Comparison of ENCODE assay signal across 16 cellular contexts in genomic region chr19:2528543-2529173, GRCh38. TPM values are rescaled to one million over a fixed set of nuclear protein-coding genes. Genes with fewer than 3 reads are reported as not detected.
DNase-seq lines count a peak whose midpoint lies in the region; ATAC-seq and TF ChIP-seq lines count a peak whose summit lies in the region.
"Had no signal": no experiment of that assay in that cellular context is flagged by ENCODE, and none has a peak within 500 bp of the region (broad histone marks: within the 10 kb centered on the region; RNA-seq: fewer than 3 reads in every experiment).

No MANE protein-coding gene starts in this region.

- CTCF ChIA-PET in Caco-2 (lab: Charles Lee), result interaction anchor here (0.9 to 2.0 kb wide), 3 partner anchors 12 to 83 kb away, joined by 3 to 8 read pairs (median 3); no protein-coding TSS in a partner anchor

- H3K4me3 ChIP-seq in Caco-2 (ENCODE audit: low read depth, low read length) (no peak overlapping the region), fibroblast of lung (replicated peaks in 1 of 4; ENCODE audit: control extremely low read depth in 1 of 4, insufficient read depth in 1 of 4, low read depth in 3 of 4, low read length in 4 of 4) (no peak overlapping the region)
- H3K4me3 ChIP-seq: dorsolateral prefrontal cortex, SJCRH30 had no signal

- H3K9me3 ChIP-seq in Caco-2, result no peaks in the 10 kb centered on the region; the same call in 1 of the 2 replicates
- H3K9me3 ChIP-seq in fibroblast of lung (ENCODE audit: control insufficient read depth, insufficient read depth, low read depth, low read length), result no peaks in the 10 kb centered on the region

- H3K27ac ChIP-seq in fibroblast of lung (ENCODE audit: insufficient read depth, low read length), result peak overlapping the region; percentile 67
- H3K27ac ChIP-seq: HL-60, SJCRH30 had no signal

- TF ChIP-seq CTCF in Caco-2 (IDR thresholded peaks at IDR 0.05; ENCODE audit: insufficient read depth in 1 of 2, low read depth in 1 of 2, low read length in 1 of 2, severe bottlenecking in 1 of 2, unreplicated experiment in 1 of 2) (no peak), fibroblast of lung (conservative IDR thresholded peaks at IDR 0.05 in 1 of 2, IDR thresholded peaks at IDR 0.05 in 1 of 2; ENCODE audit: low read depth in 1 of 2, low read length in 2 of 2) (no peak)

- H3K4me1 ChIP-seq in Caco-2, result peaks cover 48% of the 10 kb centered on the region
- peaks cover 26% of the 10 kb centered on the region for H3K4me1 ChIP-seq in fibroblast of lung (ENCODE audit: control insufficient read depth, extremely low read depth, insufficient read depth, low read length)

- no peaks in the 10 kb centered on the region for H3K36me3 ChIP-seq in Caco-2 (ENCODE audit: control insufficient read depth, insufficient read depth, low read length)
- no peaks in the 10 kb centered on the region for H3K36me3 ChIP-seq in fibroblast of lung (ENCODE audit: control insufficient read depth, insufficient read depth, low read length)
- H3K36me3 ChIP-seq: SJCRH30 had no signal

- in situ Hi-C loops in G401 (cut with HindIII; ENCODE audit: low sequenced_read_pairs), result no loop called here

- H4K20me1 ChIP-seq in fibroblast of lung (ENCODE audit: control insufficient read depth, extremely low read depth, insufficient read depth, low read length), result no peaks in the 10 kb centered on the region

- no peak overlapping the region for H2AFZ ChIP-seq in fibroblast of lung (ENCODE audit: low read length)

- no peaks in the 10 kb centered on the region for H3K79me2 ChIP-seq in fibroblast of lung (ENCODE audit: control insufficient read depth, insufficient read depth, low read length)

- peaks cover 17% of the 10 kb centered on the region for H3K4me1 Mint-ChIP-seq in Caco-2 (ENCODE audit: low read depth, unreplicated experiment)

- H3K27me3 Mint-ChIP-seq in Caco-2 (ENCODE audit: insufficient read depth, unreplicated experiment), result no peaks in the 10 kb centered on the region

- no peaks in the 10 kb centered on the region for H3K36me3 Mint-ChIP-seq in Caco-2 (ENCODE audit: insufficient read depth, unreplicated experiment)

- intact Hi-C loops in Caco-2 (cut with micrococcal nuclease; ENCODE audit: unreplicated experiment), result loop anchor here (1.0 to 5.0 kb wide), 2 partner anchors 51 kb away; partner anchors contain the start of gene GADD45B
- intact Hi-C loops in posterior vena cava (cut with DNase I), result no loop called here

- no peak overlapping the region for H3K9ac ChIP-seq in fibroblast of lung (ENCODE audit: insufficient read depth, low read length)

- H3K4me2 ChIP-seq in fibroblast of lung (ENCODE audit: extremely low read depth, insufficient read depth, low read length), result no peak overlapping the region

- no TSS peak for BruUV-seq in Caco-2 (replicated peaks; lab: Mats Ljungman, UMichigan)

- POLR2A ChIA-PET in Caco-2 (lab: Charles Lee), result interaction anchor here (0.6 to 3.0 kb wide), 4 partner anchors 13 to 60 kb away, joined by 4 to 30 read pairs (median 14); partner anchors contain the start of gene GADD45B

- DNase-seq in Caco-2 (peak; percentile 74 to 75), RPMI8226 (peak; percentile 0), fibroblast of lung (ENCODE audit: low read depth in 2 of 2) (peak in 1 of 2 donors; percentile 45), posterior vena cava (ENCODE audit: low spot score) (peak; percentile 51), G401 (ENCODE audit: low spot score) (no peak), anterior cingulate cortex (lab: John Stamatoyannopoulos, UW) (no peak), NCI-H510A treated with DMSO at 0.1 percent for 48 hours (lab: John Stamatoyannopoulos, UW) (no peak)
- DNase-seq: activated effector memory CD4-positive, alpha-beta T cell treated with Interleukin-2 at 50 U/mL for 16 hours; dorsolateral prefrontal cortex; foreskin melanocyte; midbrain; NCI-H187 treated with DMSO at 0.1 percent for 48 hours; nucleus accumbens had no signal

- peak overlapping the region; percentile 84 for H3K27ac Mint-ChIP-seq in Caco-2 (ENCODE audit: unreplicated experiment)

- H3K4me3 Mint-ChIP-seq in Caco-2 (ENCODE audit: unreplicated experiment), result no peak overlapping the region

- H3K27me3 ChIP-seq in Caco-2 (replicated peaks; ENCODE audit: control insufficient read depth, insufficient read depth, low read length) (no peaks in the 10 kb centered on the region), fibroblast of lung (ENCODE audit: control insufficient read depth, insufficient read depth, low read length) (no peaks in the 10 kb centered on the region)
- H3K27me3 ChIP-seq: dorsolateral prefrontal cortex, SJCRH30 had no signal

- no peaks in the 10 kb centered on the region for H3K9me3 Mint-ChIP-seq in Caco-2 (ENCODE audit: unreplicated experiment)

- no peak for ATAC-seq in GM19324 (IDR thresholded peaks at IDR 0.05; ENCODE audit: low FRiP score, unreplicated experiment)

RNA-seq across cellular contexts. Expression of gene GADD45B, which starts 52.7 kb away (rescaled TPM):
- total RNA-seq in Caco-2 (2022) (20.2 and 23.8 TPM in 2 replicates), fibroblast of lung (16.4 and 32.5 TPM in 2 replicates), posterior vena cava (100 to 1,000 TPM; 120 to 160 TPM)
- 61.7 and 72.8 TPM in 2 replicates for polyA plus RNA-seq in fibroblast of lung
- polyA plus RNA-seq in fibroblast of lung (2012), result 49.2 and 60.5 TPM in 2 replicates
- polyA minus RNA-seq in fibroblast of lung (ENCODE audit: low replicate concordance), result 44.8 and 57.4 TPM in 2 replicates
- total RNA-seq in G401 (2014; rRNA removed; shearing (Covaris generic)), result 39.5 and 44.2 TPM in 2 replicates

Comparison
In these comparisons a context has a peak if more than half of its experiments do, and no peak if none do; other contexts are left out.
1. DNase-seq: peak in Caco-2 (2 of 2), RPMI8226 (single experiment) and posterior vena cava (single experiment); none in G401 (single experiment), anterior cingulate cortex (0 of 58) and NCI-H510A treated with DMSO at 0.1 percent for 48 hours (single experiment).